1 cellular context compared by ENCODE assay signal in the genomic region with DNA sequence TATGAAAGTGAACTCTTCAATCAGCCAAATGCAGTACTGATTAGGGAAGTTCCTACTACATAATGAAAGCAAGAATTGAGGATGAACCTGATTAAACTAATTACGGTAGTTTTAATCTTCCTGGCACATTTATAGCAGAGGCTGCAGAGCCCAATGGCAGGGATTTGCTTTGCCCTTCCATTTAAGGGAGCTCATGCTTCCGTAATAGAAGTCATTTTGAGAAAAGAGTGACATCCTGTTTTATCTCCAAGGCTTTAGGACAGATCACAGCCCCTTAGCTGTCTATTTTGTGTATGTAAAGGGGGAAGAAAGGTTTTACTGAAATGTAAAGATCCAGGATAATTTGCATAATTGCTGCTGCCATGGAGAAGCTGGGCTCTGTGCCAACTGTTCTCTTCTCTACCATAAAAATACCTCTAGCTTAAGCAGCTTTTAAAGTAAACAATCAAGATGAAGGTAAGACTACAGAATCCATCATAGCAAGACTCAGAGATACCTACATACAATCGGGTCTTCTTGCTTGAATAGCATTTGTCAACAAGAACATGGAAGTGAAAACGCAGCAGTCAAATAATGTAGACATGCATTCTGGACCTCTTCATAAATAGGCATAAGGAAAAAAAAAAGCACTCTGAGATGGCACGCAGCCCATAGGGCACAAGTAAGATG.
TF ChIP-seq lines count a peak whose summit lies in the region.

No MANE protein-coding gene starts in this region.

TF ChIP-seq in HEK293, 187 proteins besides CTCF, POLR2A, EP300 and RAD21 (continued from another document):
- no peak for TF ChIP-seq ZNF37A (tag by site-specific recombination; IDR thresholded peaks at IDR 0.05)
- no peak for TF ChIP-seq ZFP69B (tag by site-specific recombination; IDR thresholded peaks at IDR 0.05)
- TF ChIP-seq ZNF707 (tag by site-specific recombination; IDR thresholded peaks at IDR 0.05): no peak
- TF ChIP-seq, protein P1, sequence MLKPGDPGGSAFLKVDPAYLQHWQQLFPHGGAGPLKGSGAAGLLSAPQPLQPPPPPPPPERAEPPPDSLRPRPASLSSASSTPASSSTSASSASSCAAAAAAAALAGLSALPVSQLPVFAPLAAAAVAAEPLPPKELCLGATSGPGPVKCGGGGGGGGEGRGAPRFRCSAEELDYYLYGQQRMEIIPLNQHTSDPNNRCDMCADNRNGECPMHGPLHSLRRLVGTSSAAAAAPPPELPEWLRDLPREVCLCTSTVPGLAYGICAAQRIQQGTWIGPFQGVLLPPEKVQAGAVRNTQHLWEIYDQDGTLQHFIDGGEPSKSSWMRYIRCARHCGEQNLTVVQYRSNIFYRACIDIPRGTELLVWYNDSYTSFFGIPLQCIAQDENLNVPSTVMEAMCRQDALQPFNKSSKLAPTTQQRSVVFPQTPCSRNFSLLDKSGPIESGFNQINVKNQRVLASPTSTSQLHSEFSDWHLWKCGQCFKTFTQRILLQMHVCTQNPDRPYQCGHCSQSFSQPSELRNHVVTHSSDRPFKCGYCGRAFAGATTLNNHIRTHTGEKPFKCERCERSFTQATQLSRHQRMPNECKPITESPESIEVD (tag by site-specific recombination; IDR thresholded peaks at IDR 0.05): peak; percentile 62
- TF ChIP-seq ZEB2 (tag by site-specific recombination; IDR thresholded peaks at IDR 0.05): no peak; the same call in 1 of the 2 replicates
- TF ChIP-seq, protein P2, sequence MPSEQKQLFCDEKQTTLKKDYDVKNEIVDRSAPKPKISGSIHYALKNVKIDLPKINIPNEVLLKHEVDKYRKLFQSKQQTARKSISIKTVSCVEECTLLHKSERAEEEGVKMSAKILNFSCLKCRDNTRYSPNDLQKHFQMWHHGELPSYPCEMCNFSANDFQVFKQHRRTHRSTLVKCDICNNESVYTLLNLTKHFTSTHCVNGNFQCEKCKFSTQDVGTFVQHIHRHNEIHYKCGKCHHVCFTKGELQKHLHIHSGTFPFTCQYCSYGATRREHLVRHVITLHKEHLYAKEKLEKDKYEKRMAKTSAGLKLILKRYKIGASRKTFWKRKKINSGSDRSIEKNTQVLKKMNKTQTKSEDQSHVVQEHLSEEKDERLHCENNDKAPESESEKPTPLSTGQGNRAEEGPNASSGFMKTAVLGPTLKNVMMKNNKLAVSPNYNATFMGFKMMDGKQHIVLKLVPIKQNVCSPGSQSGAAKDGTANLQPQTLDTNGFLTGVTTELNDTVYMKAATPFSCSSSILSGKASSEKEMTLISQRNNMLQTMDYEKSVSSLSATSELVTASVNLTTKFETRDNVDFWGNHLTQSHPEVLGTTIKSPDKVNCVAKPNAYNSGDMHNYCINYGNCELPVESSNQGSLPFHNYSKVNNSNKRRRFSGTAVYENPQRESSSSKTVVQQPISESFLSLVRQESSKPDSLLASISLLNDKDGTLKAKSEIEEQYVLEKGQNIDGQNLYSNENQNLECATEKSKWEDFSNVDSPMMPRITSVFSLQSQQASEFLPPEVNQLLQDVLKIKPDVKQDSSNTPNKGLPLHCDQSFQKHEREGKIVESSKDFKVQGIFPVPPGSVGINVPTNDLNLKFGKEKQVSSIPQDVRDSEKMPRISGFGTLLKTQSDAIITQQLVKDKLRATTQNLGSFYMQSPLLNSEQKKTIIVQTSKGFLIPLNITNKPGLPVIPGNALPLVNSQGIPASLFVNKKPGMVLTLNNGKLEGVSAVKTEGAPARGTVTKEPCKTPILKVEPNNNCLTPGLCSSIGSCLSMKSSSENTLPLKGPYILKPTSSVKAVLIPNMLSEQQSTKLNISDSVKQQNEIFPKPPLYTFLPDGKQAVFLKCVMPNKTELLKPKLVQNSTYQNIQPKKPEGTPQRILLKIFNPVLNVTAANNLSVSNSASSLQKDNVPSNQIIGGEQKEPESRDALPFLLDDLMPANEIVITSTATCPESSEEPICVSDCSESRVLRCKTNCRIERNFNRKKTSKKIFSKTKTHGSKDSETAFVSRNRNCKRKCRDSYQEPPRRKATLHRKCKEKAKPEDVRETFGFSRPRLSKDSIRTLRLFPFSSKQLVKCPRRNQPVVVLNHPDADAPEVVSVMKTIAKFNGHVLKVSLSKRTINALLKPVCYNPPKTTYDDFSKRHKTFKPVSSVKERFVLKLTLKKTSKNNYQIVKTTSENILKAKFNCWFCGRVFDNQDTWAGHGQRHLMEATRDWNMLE (tag by site-specific recombination; conservative IDR thresholded peaks at IDR 0.05; ENCODE audit: low read depth): 0 out of 2 replicates have a peak, but pooled peaks have one; percentile 21
- TF ChIP-seq ZNF549 (tag by site-specific recombination; IDR thresholded peaks at IDR 0.05): no peak
- TF ChIP-seq ZNF184 (tag by site-specific recombination; IDR thresholded peaks at IDR 0.05): peak; percentile 73
- TF ChIP-seq, protein P3, sequence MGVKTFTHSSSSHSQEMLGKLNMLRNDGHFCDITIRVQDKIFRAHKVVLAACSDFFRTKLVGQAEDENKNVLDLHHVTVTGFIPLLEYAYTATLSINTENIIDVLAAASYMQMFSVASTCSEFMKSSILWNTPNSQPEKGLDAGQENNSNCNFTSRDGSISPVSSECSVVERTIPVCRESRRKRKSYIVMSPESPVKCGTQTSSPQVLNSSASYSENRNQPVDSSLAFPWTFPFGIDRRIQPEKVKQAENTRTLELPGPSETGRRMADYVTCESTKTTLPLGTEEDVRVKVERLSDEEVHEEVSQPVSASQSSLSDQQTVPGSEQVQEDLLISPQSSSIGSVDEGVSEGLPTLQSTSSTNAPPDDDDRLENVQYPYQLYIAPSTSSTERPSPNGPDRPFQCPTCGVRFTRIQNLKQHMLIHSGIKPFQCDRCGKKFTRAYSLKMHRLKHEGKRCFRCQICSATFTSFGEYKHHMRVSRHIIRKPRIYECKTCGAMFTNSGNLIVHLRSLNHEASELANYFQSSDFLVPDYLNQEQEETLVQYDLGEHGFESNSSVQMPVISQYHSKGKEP (tag by site-specific recombination; IDR thresholded peaks at IDR 0.05): 0 out of 2 replicates have a peak, but pooled peaks have one; percentile 19
- TF ChIP-seq ZNF555 (tag by site-specific recombination; conservative IDR thresholded peaks at IDR 0.05): no peak
- no peak; the same call in 1 of the 2 replicates for TF ChIP-seq OVOL3 (tag by site-specific recombination; IDR thresholded peaks at IDR 0.05)
- peak; percentile 71 for TF ChIP-seq OSR2 (tag by site-specific recombination; IDR thresholded peaks at IDR 0.05)
- no peak for TF ChIP-seq ZNF544 (tag by site-specific recombination; IDR thresholded peaks at IDR 0.05)
- TF ChIP-seq, protein P4, sequence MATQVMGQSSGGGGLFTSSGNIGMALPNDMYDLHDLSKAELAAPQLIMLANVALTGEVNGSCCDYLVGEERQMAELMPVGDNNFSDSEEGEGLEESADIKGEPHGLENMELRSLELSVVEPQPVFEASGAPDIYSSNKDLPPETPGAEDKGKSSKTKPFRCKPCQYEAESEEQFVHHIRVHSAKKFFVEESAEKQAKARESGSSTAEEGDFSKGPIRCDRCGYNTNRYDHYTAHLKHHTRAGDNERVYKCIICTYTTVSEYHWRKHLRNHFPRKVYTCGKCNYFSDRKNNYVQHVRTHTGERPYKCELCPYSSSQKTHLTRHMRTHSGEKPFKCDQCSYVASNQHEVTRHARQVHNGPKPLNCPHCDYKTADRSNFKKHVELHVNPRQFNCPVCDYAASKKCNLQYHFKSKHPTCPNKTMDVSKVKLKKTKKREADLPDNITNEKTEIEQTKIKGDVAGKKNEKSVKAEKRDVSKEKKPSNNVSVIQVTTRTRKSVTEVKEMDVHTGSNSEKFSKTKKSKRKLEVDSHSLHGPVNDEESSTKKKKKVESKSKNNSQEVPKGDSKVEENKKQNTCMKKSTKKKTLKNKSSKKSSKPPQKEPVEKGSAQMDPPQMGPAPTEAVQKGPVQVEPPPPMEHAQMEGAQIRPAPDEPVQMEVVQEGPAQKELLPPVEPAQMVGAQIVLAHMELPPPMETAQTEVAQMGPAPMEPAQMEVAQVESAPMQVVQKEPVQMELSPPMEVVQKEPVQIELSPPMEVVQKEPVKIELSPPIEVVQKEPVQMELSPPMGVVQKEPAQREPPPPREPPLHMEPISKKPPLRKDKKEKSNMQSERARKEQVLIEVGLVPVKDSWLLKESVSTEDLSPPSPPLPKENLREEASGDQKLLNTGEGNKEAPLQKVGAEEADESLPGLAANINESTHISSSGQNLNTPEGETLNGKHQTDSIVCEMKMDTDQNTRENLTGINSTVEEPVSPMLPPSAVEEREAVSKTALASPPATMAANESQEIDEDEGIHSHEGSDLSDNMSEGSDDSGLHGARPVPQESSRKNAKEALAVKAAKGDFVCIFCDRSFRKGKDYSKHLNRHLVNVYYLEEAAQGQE (tag by site-specific recombination; IDR thresholded peaks at IDR 0.05): no peak
- TF ChIP-seq ZNF76 (tag by site-specific recombination; IDR thresholded peaks at IDR 0.05; ENCODE audit: borderline replicate concordance, low read depth): no peak
- 0 out of 2 replicates have a peak, but pooled peaks have one; percentile 53 for TF ChIP-seq ZNF561 (tag by site-specific recombination; IDR thresholded peaks at IDR 0.05; ENCODE audit: borderline replicate concordance)
- TF ChIP-seq ZNF654 (tag by site-specific recombination; IDR thresholded peaks at IDR 0.05; ENCODE audit: low read depth): no peak
- no peak; the same call in 1 of the 2 replicates for TF ChIP-seq ZNF629 (tag by site-specific recombination; IDR thresholded peaks at IDR 0.05)
- TF ChIP-seq, protein P5, sequence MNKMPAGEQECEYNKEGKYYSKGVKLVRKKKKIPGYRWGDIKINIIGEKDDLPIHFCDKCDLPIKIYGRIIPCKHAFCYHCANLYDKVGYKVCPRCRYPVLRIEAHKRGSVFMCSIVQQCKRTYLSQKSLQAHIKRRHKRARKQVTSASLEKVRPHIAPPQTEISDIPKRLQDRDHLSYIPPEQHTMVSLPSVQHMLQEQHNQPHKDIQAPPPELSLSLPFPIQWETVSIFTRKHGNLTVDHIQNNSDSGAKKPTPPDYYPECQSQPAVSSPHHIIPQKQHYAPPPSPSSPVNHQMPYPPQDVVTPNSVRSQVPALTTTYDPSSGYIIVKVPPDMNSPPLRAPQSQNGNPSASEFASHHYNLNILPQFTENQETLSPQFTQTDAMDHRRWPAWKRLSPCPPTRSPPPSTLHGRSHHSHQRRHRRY (tag by site-specific recombination; IDR thresholded peaks at IDR 0.05): no peak
- no peak for TF ChIP-seq ZNF248 (tag by site-specific recombination; IDR thresholded peaks at IDR 0.05)
- TF ChIP-seq, protein P6, sequence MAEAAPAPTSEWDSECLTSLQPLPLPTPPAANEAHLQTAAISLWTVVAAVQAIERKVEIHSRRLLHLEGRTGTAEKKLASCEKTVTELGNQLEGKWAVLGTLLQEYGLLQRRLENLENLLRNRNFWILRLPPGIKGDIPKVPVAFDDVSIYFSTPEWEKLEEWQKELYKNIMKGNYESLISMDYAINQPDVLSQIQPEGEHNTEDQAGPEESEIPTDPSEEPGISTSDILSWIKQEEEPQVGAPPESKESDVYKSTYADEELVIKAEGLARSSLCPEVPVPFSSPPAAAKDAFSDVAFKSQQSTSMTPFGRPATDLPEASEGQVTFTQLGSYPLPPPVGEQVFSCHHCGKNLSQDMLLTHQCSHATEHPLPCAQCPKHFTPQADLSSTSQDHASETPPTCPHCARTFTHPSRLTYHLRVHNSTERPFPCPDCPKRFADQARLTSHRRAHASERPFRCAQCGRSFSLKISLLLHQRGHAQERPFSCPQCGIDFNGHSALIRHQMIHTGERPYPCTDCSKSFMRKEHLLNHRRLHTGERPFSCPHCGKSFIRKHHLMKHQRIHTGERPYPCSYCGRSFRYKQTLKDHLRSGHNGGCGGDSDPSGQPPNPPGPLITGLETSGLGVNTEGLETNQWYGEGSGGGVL (tag by site-specific recombination; IDR thresholded peaks at IDR 0.05): no peak
- TF ChIP-seq ZNF302 (tag by site-specific recombination; IDR thresholded peaks at IDR 0.05; ENCODE audit: low read depth): no peak
- TF ChIP-seq ZNF664 (tag by site-specific recombination; IDR thresholded peaks at IDR 0.05): 0 out of 2 replicates have a peak, but pooled peaks have one; percentile 5
- no peak for TF ChIP-seq ZFP37 (tag by site-specific recombination; IDR thresholded peaks at IDR 0.05)
- TF ChIP-seq KLF8 (tag by site-specific recombination; IDR thresholded peaks at IDR 0.05): no peak
